9 cellular contexts compared by ENCODE assay signal in genomic region chr5:122183098-122183794, GRCh38. TPM values are rescaled to one million over a fixed set of nuclear protein-coding genes. Genes with fewer than 3 reads are reported as not detected.
A peak's percentile ranks its signal among the peaks of the same experiment; 100 is the strongest.
DNase-seq lines count a peak whose midpoint lies in the region; ATAC-seq and TF ChIP-seq lines count a peak whose summit lies in the region.
"Had no signal": no experiment of that assay in that cellular context is flagged by ENCODE, and none has a peak within 500 bp of the region (broad histone marks: within the 10 kb centered on the region; RNA-seq: fewer than 3 reads in every experiment).

No MANE protein-coding gene starts in this region.

- H3K27ac ChIP-seq in thyroid gland = peak overlapping the region; percentile 62 to 79 (median 62)
- H3K27ac ChIP-seq: KMS-11 had no signal

- H3K4me1 Mint-ChIP-seq in chondrocyte (ENCODE audit: low read depth) (peaks cover 51% of the 10 kb centered on the region), T-cell (no peaks in the 10 kb centered on the region)

- H3K4me3 Mint-ChIP-seq in chondrocyte (ENCODE audit: unreplicated experiment) (no peak overlapping the region), T-cell (no peak overlapping the region)

- peaks cover 8% of the 10 kb centered on the region for H3K9me3 Mint-ChIP-seq in chondrocyte (ENCODE audit: low read depth)
- H3K9me3 Mint-ChIP-seq in T-cell = no peaks in the 10 kb centered on the region

- 13 to 15% methylated on average over 6 to 7 of the region's 7 CpGs for WGBS in thyroid gland, 2 donors

- peak in 1 of 2 donors; percentile 15 for TF ChIP-seq POLR2A in thyroid gland (IDR thresholded peaks at IDR 0.05)

- no peaks in the 10 kb centered on the region for H3K9me3 ChIP-seq in thyroid gland

- H3K4me3 ChIP-seq in thyroid gland (replicated peaks in 1 of 3) = no peak overlapping the region

- ATAC-seq in left colon (peak; percentile 92), HG03095 (IDR thresholded peaks at IDR 0.05; ENCODE audit: unreplicated experiment) (no peak), T-cell (replicated peaks in 1 of 4) (no peak)

- no peak for TF ChIP-seq EP300 in Ishikawa (IDR thresholded peaks at IDR 0.05; ENCODE audit: borderline replicate concordance)

- no peaks in the 10 kb centered on the region for H3K36me3 ChIP-seq in thyroid gland

- H3K27me3 ChIP-seq in thyroid gland = no peaks in the 10 kb centered on the region

- no peak; the same call in 1 of the 2 replicates for TF ChIP-seq RAD21 in Ishikawa (IDR thresholded peaks at IDR 0.05; ENCODE audit: low read depth)

- TF ChIP-seq CTCF in chondrocyte (IDR thresholded peaks at IDR 0.05) (no peak), thyroid gland (IDR thresholded peaks at IDR 0.05) (peak in 1 of 6 experiments; percentile 17)

- H3K27ac Mint-ChIP-seq in chondrocyte (ENCODE audit: unreplicated experiment) (peak overlapping the region; percentile 88), T-cell (no peak overlapping the region)

- DNase-seq in chondrocyte (ENCODE audit: low spot score) = no peak
- peak; percentile 88 to 94 for DNase-seq in left colon
- peak; percentile 96 for DNase-seq in thyroid gland
- no peak for DNase-seq in stimulated activated CD4-positive, alpha-beta T cell treated with anti-CD3 and anti-CD28 coated beads, Interleukin-2, amount 100 ng/mL, for 48 hours
- DNase-seq in NCI-H524 treated with DMSO at 0.1 percent for 48 hours (lab: John Stamatoyannopoulos, UW) = no peak
- DNase-seq in T-cell = no peak

- CTCF ChIA-PET in T-cell (lab: Charles Lee) = no interaction called here

- peaks cover 3% of the 10 kb centered on the region for H3K36me3 Mint-ChIP-seq in chondrocyte (ENCODE audit: low read depth)
- no peaks in the 10 kb centered on the region for H3K36me3 Mint-ChIP-seq in T-cell

- intact Hi-C loops in left colon (cut with DNase I, micrococcal nuclease) = no loop called here
- intact Hi-C loops in thyroid gland (cut with DNase I) = no loop called here

- peaks cover 24 to 33% of the 10 kb centered on the region in 2 donors for H3K4me1 ChIP-seq in thyroid gland

- POLR2A ChIA-PET in T-cell (lab: Charles Lee) = interaction anchor here in 1 of 2 donors (0.6 kb wide), 1 partner anchor 79 kb away, joined by 3 read pairs; no protein-coding TSS in a partner anchor

- H3K27me3 Mint-ChIP-seq in chondrocyte (ENCODE audit: low read depth) (no peaks in the 10 kb centered on the region), T-cell (peaks cover 8 to 18% of the 10 kb centered on the region in 2 donors)

TF ChIP-seq in Ishikawa, 13 proteins besides CTCF, POLR2A, EP300 and RAD21:
- TF ChIP-seq FOXM1 (IDR thresholded peaks at IDR 0.05; ENCODE audit: borderline replicate concordance, low read depth) (no peak), CEBPB (IDR thresholded peaks at IDR 0.05) (0 out of 2 replicates have a peak, but pooled peaks have one; percentile 48), TCF12 (IDR thresholded peaks at IDR 0.05; ENCODE audit: low read depth) (peak; percentile 41; the same call in 1 of the 2 replicates), NFIC (IDR thresholded peaks at IDR 0.05) (peak; percentile 52), EGR1 (IDR thresholded peaks at IDR 0.05) (no peak), YY1 (IDR thresholded peaks at IDR 0.05; ENCODE audit: low read depth) (no peak), ZBTB7A (IDR thresholded peaks at IDR 0.05; ENCODE audit: low read depth) (no peak), TEAD4 (IDR thresholded peaks at IDR 0.05) (0 out of 2 replicates have a peak, but pooled peaks have one; percentile 39), CREB1 (IDR thresholded peaks at IDR 0.05; ENCODE audit: low read depth) (no peak), TAF1 (IDR thresholded peaks at IDR 0.05; ENCODE audit: low read depth) (no peak)
- TF ChIP-seq, protein P1, sequence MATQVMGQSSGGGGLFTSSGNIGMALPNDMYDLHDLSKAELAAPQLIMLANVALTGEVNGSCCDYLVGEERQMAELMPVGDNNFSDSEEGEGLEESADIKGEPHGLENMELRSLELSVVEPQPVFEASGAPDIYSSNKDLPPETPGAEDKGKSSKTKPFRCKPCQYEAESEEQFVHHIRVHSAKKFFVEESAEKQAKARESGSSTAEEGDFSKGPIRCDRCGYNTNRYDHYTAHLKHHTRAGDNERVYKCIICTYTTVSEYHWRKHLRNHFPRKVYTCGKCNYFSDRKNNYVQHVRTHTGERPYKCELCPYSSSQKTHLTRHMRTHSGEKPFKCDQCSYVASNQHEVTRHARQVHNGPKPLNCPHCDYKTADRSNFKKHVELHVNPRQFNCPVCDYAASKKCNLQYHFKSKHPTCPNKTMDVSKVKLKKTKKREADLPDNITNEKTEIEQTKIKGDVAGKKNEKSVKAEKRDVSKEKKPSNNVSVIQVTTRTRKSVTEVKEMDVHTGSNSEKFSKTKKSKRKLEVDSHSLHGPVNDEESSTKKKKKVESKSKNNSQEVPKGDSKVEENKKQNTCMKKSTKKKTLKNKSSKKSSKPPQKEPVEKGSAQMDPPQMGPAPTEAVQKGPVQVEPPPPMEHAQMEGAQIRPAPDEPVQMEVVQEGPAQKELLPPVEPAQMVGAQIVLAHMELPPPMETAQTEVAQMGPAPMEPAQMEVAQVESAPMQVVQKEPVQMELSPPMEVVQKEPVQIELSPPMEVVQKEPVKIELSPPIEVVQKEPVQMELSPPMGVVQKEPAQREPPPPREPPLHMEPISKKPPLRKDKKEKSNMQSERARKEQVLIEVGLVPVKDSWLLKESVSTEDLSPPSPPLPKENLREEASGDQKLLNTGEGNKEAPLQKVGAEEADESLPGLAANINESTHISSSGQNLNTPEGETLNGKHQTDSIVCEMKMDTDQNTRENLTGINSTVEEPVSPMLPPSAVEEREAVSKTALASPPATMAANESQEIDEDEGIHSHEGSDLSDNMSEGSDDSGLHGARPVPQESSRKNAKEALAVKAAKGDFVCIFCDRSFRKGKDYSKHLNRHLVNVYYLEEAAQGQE (IDR thresholded peaks at IDR 0.05; ENCODE audit: low read depth) = no peak
- TF ChIP-seq, protein P2, sequence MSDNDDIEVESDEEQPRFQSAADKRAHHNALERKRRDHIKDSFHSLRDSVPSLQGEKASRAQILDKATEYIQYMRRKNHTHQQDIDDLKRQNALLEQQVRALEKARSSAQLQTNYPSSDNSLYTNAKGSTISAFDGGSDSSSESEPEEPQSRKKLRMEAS (IDR thresholded peaks at IDR 0.05) = no peak
- TF ChIP-seq, protein P3, sequence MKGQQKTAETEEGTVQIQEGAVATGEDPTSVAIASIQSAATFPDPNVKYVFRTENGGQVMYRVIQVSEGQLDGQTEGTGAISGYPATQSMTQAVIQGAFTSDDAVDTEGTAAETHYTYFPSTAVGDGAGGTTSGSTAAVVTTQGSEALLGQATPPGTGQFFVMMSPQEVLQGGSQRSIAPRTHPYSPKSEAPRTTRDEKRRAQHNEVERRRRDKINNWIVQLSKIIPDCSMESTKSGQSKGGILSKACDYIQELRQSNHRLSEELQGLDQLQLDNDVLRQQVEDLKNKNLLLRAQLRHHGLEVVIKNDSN (IDR thresholded peaks at IDR 0.05) = no peak
TF ChIP-seq in Ishikawa: peak in this region for 4.

RNA-seq across cellular contexts. Expression of gene ZNF474, which starts 53.9 kb away (rescaled TPM):
- total RNA-seq in chondrocyte (0.25 to 1.2 TPM (median 0.33 TPM) in 3 replicates), left colon (not detected), thyroid gland (1 to 10 TPM in 1 of 4 donors, under 1 TPM in 2, not detected in 1; 0.33 to 1.5 (median 0.54) TPM), T-cell (under 1 TPM in 3 of 5 donors, not detected in 2; 0.41 to 0.58 (median 0.51) TPM)

Comparison
In these comparisons a context has a peak if more than half of its experiments do, and no peak if none do; other contexts are left out.
1. DNase-seq: peak in left colon (2 of 2) and thyroid gland (2 of 2); none in chondrocyte (single experiment), stimulated activated CD4-positive, alpha-beta T cell treated with anti-CD3 and anti-CD28 coated beads, Interleukin-2, amount 100 ng/mL, for 48 hours (0 of 2), NCI-H524 treated with DMSO at 0.1 percent for 48 hours (single experiment) and T-cell (0 of 34).